8 cellular contexts compared by ENCODE assay signal in the genomic region with DNA sequence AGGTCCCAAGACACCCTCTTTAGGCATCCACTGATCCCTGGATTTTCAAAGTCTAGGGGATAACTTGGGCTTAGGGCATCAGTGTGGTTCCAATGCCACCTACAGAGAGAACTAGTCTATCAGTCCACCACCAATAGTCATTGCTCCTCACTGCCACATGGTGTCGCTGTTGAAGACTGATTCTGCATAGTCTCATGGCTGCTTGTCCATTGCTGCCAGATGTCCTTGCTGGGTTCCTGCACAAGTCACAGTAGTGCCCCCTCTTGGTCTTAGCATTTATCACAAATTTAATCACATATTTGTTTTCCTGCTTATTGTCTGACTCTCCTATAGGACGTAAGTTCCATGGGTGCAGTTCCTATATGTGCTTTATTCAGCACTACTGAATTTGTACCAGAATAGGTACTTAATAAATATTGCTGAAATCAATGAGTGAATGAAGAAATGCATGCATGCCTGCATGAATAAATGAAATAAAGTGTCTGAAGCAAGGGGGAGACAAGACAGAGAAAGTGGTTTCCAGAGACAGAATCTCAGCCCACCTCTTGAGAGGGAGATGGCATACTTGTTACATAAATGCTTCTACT. TPM values are rescaled to one million over a fixed set of nuclear protein-coding genes. Genes with fewer than 3 reads are reported as not detected.
DNase-seq lines count a peak whose midpoint lies in the region; ATAC-seq and TF ChIP-seq lines count a peak whose summit lies in the region.

No MANE protein-coding gene starts in this region.

- no peaks in the 10 kb centered on the region for H4K20me1 ChIP-seq in DOHH2 (ENCODE audit: control insufficient read depth, insufficient read depth, low read depth, low read length)
- H4K20me1 ChIP-seq in SU-DHL-6 (ENCODE audit: low read depth, low read length) = no peaks in the 10 kb centered on the region
- H4K20me1 ChIP-seq in mammary epithelial cell (ENCODE audit: insufficient read depth, low read length) = no peaks in the 10 kb centered on the region

- H3K4me2 ChIP-seq in DOHH2 (ENCODE audit: low read length) = no peak overlapping the region
- no peak overlapping the region for H3K4me2 ChIP-seq in SU-DHL-6 (ENCODE audit: low read depth, low read length, poor library complexity, severe bottlenecking)
- no peak overlapping the region for H3K4me2 ChIP-seq in mammary epithelial cell (ENCODE audit: insufficient read depth, low read depth, low read length)

- 25% methylated on average over 2 of the region's 2 CpGs for WGBS in mammary epithelial cell (ENCODE audit: low coverage, missing lambda C conversion rate)

- H3K36me3 ChIP-seq in DOHH2 (ENCODE audit: control insufficient read depth, low read length) (no peaks in the 10 kb centered on the region), SU-DHL-6 (ENCODE audit: low read length) (no peaks in the 10 kb centered on the region), mammary epithelial cell (ENCODE audit: insufficient read depth, low read length) (no peaks in the 10 kb centered on the region), mucosa of descending colon (ENCODE audit: low read depth) (no peaks in the 10 kb centered on the region)

- BruUV-seq in mammary epithelial cell (replicated peaks; lab: Mats Ljungman, UMichigan) = no TSS peak

- TF ChIP-seq CTCF in DOHH2 (IDR thresholded peaks at IDR 0.05; ENCODE audit: low read depth, low read length, poor library complexity, severe bottlenecking) (peak; percentile 99), SU-DHL-6 (IDR thresholded peaks at IDR 0.05; ENCODE audit: insufficient read depth, low read length, poor library complexity, severe bottlenecking) (peak; percentile 53), mammary epithelial cell (conservative IDR thresholded peaks at IDR 0.05 in 1 of 2, IDR thresholded peaks at IDR 0.05 in 1 of 2; ENCODE audit: extremely low read depth in 1 of 2, insufficient read depth in 1 of 2, low read depth in 1 of 2, low read length in 2 of 2) (peak; percentile 60 to 77), mucosa of descending colon (IDR thresholded peaks at IDR 0.05) (no peak)

- peak; percentile 78 for DNase-seq in KBM-7
- DNase-seq in mammary epithelial cell = peak; percentile 46
- peak in 1 of 3 donors; percentile 21 for DNase-seq in mucosa of descending colon
- DNase-seq in NCI-H2107 (lab: John Stamatoyannopoulos, UW) = no peak
- DNase-seq in LoVo (ENCODE audit: low spot score) = no peak

- H3F3A ChIP-seq in DOHH2 (ENCODE audit: control insufficient read depth, insufficient read depth) = no peaks in the 10 kb centered on the region
- H3F3A ChIP-seq in SU-DHL-6 (ENCODE audit: insufficient read depth) = no peaks in the 10 kb centered on the region

- H2AFZ ChIP-seq in SU-DHL-6 (ENCODE audit: low read depth, low read length, severe bottlenecking) (no peak overlapping the region), mammary epithelial cell (ENCODE audit: low read depth, low read length) (no peak overlapping the region)

- H3K9me2 ChIP-seq in DOHH2 (replicated peaks; ENCODE audit: control insufficient read depth, low read length) = no peaks in the 10 kb centered on the region
- no peaks in the 10 kb centered on the region for H3K9me2 ChIP-seq in SU-DHL-6 (replicated peaks; ENCODE audit: insufficient read depth, low read length)

- CTCF ChIA-PET in mammary epithelial cell (lab: Charles Lee; ENCODE audit: low non-redundant PET) = no interaction called here

- intact Hi-C loops in mammary epithelial cell (cut with micrococcal nuclease) (loop anchor here (1.0 to 5.0 kb wide), 2 partner anchors 44 to 121 kb away; partner anchors contain the start of gene RALY), mucosa of descending colon (cut with DNase I, micrococcal nuclease) (loop anchor here in 1 of 2 donors (10.0 kb wide), 1 partner anchor 117 kb away; no protein-coding TSS in a partner anchor)

- ATAC-seq in mucosa of descending colon = peak; percentile 84
- ATAC-seq in GM21381 (IDR thresholded peaks at IDR 0.05; ENCODE audit: unreplicated experiment) = no peak

- H3K27me3 ChIP-seq in DOHH2 (ENCODE audit: control insufficient read depth, low read length) (peaks cover 3% of the 10 kb centered on the region), SU-DHL-6 (ENCODE audit: low read length) (no peaks in the 10 kb centered on the region), mammary epithelial cell (ENCODE audit: insufficient read depth, low read length) (no peaks in the 10 kb centered on the region)

- in situ Hi-C loops in KBM-7 (cut with MboI; ENCODE audit: low pct_unique_long_range_greater_than_20kb, low sequenced_read_pairs) (no loop called here), mammary epithelial cell (cut with MboI; ENCODE audit: low sequenced_read_pairs in 2 of 2) (no loop called here)

- dilution Hi-C loops in mammary epithelial cell (cut with HindIII; ENCODE audit: low sequenced_read_pairs) = loop anchor here (5.0 kb wide), 1 partner anchor 81 kb away; no protein-coding TSS in a partner anchor

- H3K4me3 ChIP-seq in DOHH2 (ENCODE audit: low read length) (no peak overlapping the region), SU-DHL-6 (ENCODE audit: insufficient read depth, low read length, poor library complexity, severe bottlenecking) (no peak overlapping the region), mammary epithelial cell (replicated peaks in 1 of 3; ENCODE audit: insufficient read depth in 1 of 3, low read depth in 2 of 3, low read length in 3 of 3) (no peak overlapping the region), mucosa of descending colon (no peak overlapping the region)

- H3K9ac ChIP-seq in SU-DHL-6 (ENCODE audit: low read length) (no peak overlapping the region), mammary epithelial cell (ENCODE audit: insufficient read depth, low read length) (no peak overlapping the region)

- H3K4me1 ChIP-seq in DOHH2 (ENCODE audit: control insufficient read depth, low read length) (no peaks in the 10 kb centered on the region), mammary epithelial cell (ENCODE audit: insufficient read depth, low read length) (no peaks in the 10 kb centered on the region), mucosa of descending colon (ENCODE audit: low read depth) (no peaks in the 10 kb centered on the region)

- H3K79me2 ChIP-seq in DOHH2 (ENCODE audit: control insufficient read depth, low read length) (no peaks in the 10 kb centered on the region), SU-DHL-6 (ENCODE audit: insufficient read depth, low read length) (no peaks in the 10 kb centered on the region), mammary epithelial cell (ENCODE audit: insufficient read depth, low read length) (no peaks in the 10 kb centered on the region)

- no peak overlapping the region for H3K27ac ChIP-seq in DOHH2 (ENCODE audit: low read depth, low read length)
- no peak overlapping the region for H3K27ac ChIP-seq in SU-DHL-6 (ENCODE audit: low read depth, low read length)
- no peak overlapping the region for H3K27ac ChIP-seq in mammary epithelial cell (ENCODE audit: insufficient read depth, low read depth, low read length)

- peaks cover 23% of the 10 kb centered on the region for H3K9me3 ChIP-seq in DOHH2 (ENCODE audit: control insufficient read depth, insufficient read depth, low read length)
- peaks cover 21% of the 10 kb centered on the region; the same call in 1 of the 2 replicates for H3K9me3 ChIP-seq in SU-DHL-6 (ENCODE audit: insufficient read depth, low read length)
- peaks cover 14% of the 10 kb centered on the region for H3K9me3 ChIP-seq in mammary epithelial cell (replicated peaks; ENCODE audit: insufficient read depth, low read length)
- H3K9me3 ChIP-seq in mucosa of descending colon = peaks cover 16% of the 10 kb centered on the region

RNA-seq across cellular contexts. Expression of gene RALY, which starts 45.9 kb away (rescaled TPM):
- total RNA-seq in mammary epithelial cell (100 to 1,000 TPM in 1 of 2 donors, 10 to 100 TPM in 1; 50.7 to 145 TPM), mucosa of descending colon (100 to 1,000 TPM; 152 to 229 (median 215) TPM)
- polyA plus RNA-seq in mammary epithelial cell = 112 TPM
- polyA minus RNA-seq in mammary epithelial cell = 77.2 TPM

Comparison
In these comparisons a context has a peak if more than half of its experiments do, and no peak if none do; other contexts are left out.
1. DNase-seq: peak in KBM-7 (single experiment) and mammary epithelial cell (single experiment); none in NCI-H2107 (single experiment) and LoVo (single experiment).